In genomic region chr10:121540773-121541395, GRCh38 we compare ENCODE assay signal across 1 cellular context.
TF ChIP-seq lines count a peak whose summit lies in the region.

No MANE protein-coding gene starts in this region.

TF ChIP-seq in H1, 55 proteins besides CTCF, POLR2A, EP300 and RAD21 (continued from another document):
- no peak for TF ChIP-seq BRCA1 (IDR thresholded peaks at IDR 0.05; ENCODE audit: low read depth, low read length)
- no peak for TF ChIP-seq TBP (IDR thresholded peaks at IDR 0.05; ENCODE audit: low read depth, low read length)
- TF ChIP-seq, protein P1, sequence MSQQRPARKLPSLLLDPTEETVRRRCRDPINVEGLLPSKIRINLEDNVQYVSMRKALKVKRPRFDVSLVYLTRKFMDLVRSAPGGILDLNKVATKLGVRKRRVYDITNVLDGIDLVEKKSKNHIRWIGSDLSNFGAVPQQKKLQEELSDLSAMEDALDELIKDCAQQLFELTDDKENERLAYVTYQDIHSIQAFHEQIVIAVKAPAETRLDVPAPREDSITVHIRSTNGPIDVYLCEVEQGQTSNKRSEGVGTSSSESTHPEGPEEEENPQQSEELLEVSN (IDR thresholded peaks at IDR 0.05): no peak
- no peak for TF ChIP-seq TEAD4 (IDR thresholded peaks at IDR 0.05; ENCODE audit: low read depth, low read length)
- TF ChIP-seq CEBPB (IDR thresholded peaks at IDR 0.05; ENCODE audit: low read depth, low read length): no peak
- TF ChIP-seq EZH2 (IDR thresholded peaks at IDR 0.05; ENCODE audit: low read depth, low read length, severe bottlenecking): no peak
- TF ChIP-seq BCL11A (IDR thresholded peaks at IDR 0.05; ENCODE audit: low read depth in 2 of 2, low read length in 2 of 2): no peak
- TF ChIP-seq SIRT6 (IDR thresholded peaks at IDR 0.05; ENCODE audit: low read length): no peak
